In the genomic region with DNA sequence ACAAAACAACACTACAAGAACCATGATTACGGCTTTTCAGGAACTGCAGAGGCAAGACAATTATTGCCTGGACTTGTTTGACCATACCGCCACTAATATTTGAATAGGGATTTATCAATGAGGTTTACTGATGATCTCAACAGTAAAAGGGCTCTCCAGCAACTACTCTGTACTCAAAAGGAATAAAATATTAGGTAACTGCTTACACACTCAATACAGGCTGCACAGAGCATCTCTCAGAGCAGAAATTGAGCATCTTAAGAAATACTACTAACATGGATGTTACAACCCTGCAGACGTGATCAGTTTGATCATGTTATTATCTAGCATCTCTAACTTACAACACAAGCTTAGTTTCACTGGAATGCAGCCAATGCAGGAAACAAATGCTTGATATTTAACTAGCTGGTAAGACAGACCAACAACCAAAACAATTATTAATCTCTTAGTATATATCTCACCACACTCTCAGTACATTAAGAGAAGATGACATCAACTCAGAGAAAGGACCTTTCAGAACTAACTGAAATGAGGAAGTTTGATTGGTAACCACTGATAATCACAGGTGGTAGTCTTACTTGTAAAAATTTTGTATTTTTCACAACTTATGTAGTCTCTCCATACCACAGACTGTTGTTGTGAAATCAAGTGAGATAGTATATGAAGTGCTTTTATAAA, we compare ENCODE assay signal across 8 cellular contexts. TPM values are rescaled to one million over a fixed set of nuclear protein-coding genes. Genes with fewer than 3 reads are reported as not detected.
DNase-seq lines count a peak whose midpoint lies in the region; ATAC-seq and TF ChIP-seq lines count a peak whose summit lies in the region.

No MANE protein-coding gene starts in this region.

- DNase-seq in activated naive CD4-positive, alpha-beta T cell treated with anti-CD3 and anti-CD28 coated beads, Interleukin-2, amount 50 U/mL, for 72 hours (ENCODE audit: low spot score in 2 of 2) = no peak
- DNase-seq in activated naive CD4-positive, alpha-beta T cell treated with anti-CD3 and anti-CD28 coated beads, Interleukin-2, amount 10 ng/mL, durations not matched to agents 7 days and 5 days = no peak
- DNase-seq in stimulated activated naive B cell treated with anti-CD40 and anti-IgM and Interleukin-4, amounts not matched to agents 10 μg/mL and 1 μg/mL and 100 μg/mL, for 72 hours = no peak
- DNase-seq in GDM1 (lab: John Stamatoyannopoulos, UW) = no peak
- no peak for DNase-seq in NCI-H1092 (lab: John Stamatoyannopoulos, UW)

- ATAC-seq in activated naive CD4-positive, alpha-beta T cell treated with anti-CD3 and anti-CD28 coated beads, Interleukin-2, amount 50 U/mL, for 72 hours = no peak
- ATAC-seq in HG03342 (IDR thresholded peaks at IDR 0.05; ENCODE audit: unreplicated experiment) (peak; percentile 66), HG03025 (IDR thresholded peaks at IDR 0.05; ENCODE audit: low FRiP score, unreplicated experiment) (no peak)
- peak; percentile 79 to 86 for ATAC-seq in stimulated activated naive B cell treated with anti-CD40 and anti-IgM and Interleukin-4, amounts not matched to agents 10 μg/mL and 1 μg/mL and 100 μg/mL, for 72 hours (replicated peaks)

- H3K27me3 Mint-ChIP-seq in activated naive CD4-positive, alpha-beta T cell treated with anti-CD3 and anti-CD28 coated beads, Interleukin-2, amount 10 ng/mL, durations not matched to agents 7 days and 5 days = no peaks in the 10 kb centered on the region
- H3K27me3 Mint-ChIP-seq in brain = no peaks in the 10 kb centered on the region
- no peaks in the 10 kb centered on the region for H3K27me3 Mint-ChIP-seq in stimulated activated naive B cell treated with anti-CD40 and anti-IgM and Interleukin-4, amounts not matched to agents 10 μg/mL and 1 μg/mL and 100 μg/mL, for 72 hours

- H3K36me3 Mint-ChIP-seq in activated naive CD4-positive, alpha-beta T cell treated with anti-CD3 and anti-CD28 coated beads, Interleukin-2, amount 50 U/mL, for 72 hours = peaks cover 0 to 4% of the 10 kb centered on the region in 2 donors
- peaks cover 14% of the 10 kb centered on the region for H3K36me3 Mint-ChIP-seq in activated naive CD4-positive, alpha-beta T cell treated with anti-CD3 and anti-CD28 coated beads, Interleukin-2, amount 10 ng/mL, durations not matched to agents 7 days and 5 days
- peaks cover 12% of the 10 kb centered on the region for H3K36me3 Mint-ChIP-seq in brain
- H3K36me3 Mint-ChIP-seq in stimulated activated naive B cell treated with anti-CD40 and anti-IgM and Interleukin-4, amounts not matched to agents 10 μg/mL and 1 μg/mL and 100 μg/mL, for 72 hours = peaks cover 25 to 44% of the 10 kb centered on the region in 2 donors

- peaks cover 37% of the 10 kb centered on the region for H3K4me1 Mint-ChIP-seq in activated naive CD4-positive, alpha-beta T cell treated with anti-CD3 and anti-CD28 coated beads, Interleukin-2, amount 10 ng/mL, durations not matched to agents 7 days and 5 days
- peaks cover 71% of the 10 kb centered on the region for H3K4me1 Mint-ChIP-seq in brain
- H3K4me1 Mint-ChIP-seq in stimulated activated naive B cell treated with anti-CD40 and anti-IgM and Interleukin-4, amounts not matched to agents 10 μg/mL and 1 μg/mL and 100 μg/mL, for 72 hours = peaks cover 37 to 61% of the 10 kb centered on the region in 2 donors

- no peak overlapping the region for H3K4me3 Mint-ChIP-seq in activated naive CD4-positive, alpha-beta T cell treated with anti-CD3 and anti-CD28 coated beads, Interleukin-2, amount 10 ng/mL, durations not matched to agents 7 days and 5 days
- peak overlapping the region in 3 of 5 experiments; percentile 18 to 30 (median 30) for H3K4me3 Mint-ChIP-seq in brain
- peak overlapping the region; percentile 60 to 62 for H3K4me3 Mint-ChIP-seq in stimulated activated naive B cell treated with anti-CD40 and anti-IgM and Interleukin-4, amounts not matched to agents 10 μg/mL and 1 μg/mL and 100 μg/mL, for 72 hours

- TF ChIP-seq CTCF in brain (conservative IDR thresholded peaks at IDR 0.05) = no peak

- peak overlapping the region; percentile 48 to 58 for H3K27ac Mint-ChIP-seq in activated naive CD4-positive, alpha-beta T cell treated with anti-CD3 and anti-CD28 coated beads, Interleukin-2, amount 50 U/mL, for 72 hours
- no peak overlapping the region for H3K27ac Mint-ChIP-seq in activated naive CD4-positive, alpha-beta T cell treated with anti-CD3 and anti-CD28 coated beads, Interleukin-2, amount 10 ng/mL, durations not matched to agents 7 days and 5 days
- H3K27ac Mint-ChIP-seq in brain = peak overlapping the region in 4 of 5 experiments; percentile 20 to 74 (median 40)
- peak overlapping the region; percentile 91 for H3K27ac Mint-ChIP-seq in stimulated activated naive B cell treated with anti-CD40 and anti-IgM and Interleukin-4, amounts not matched to agents 10 μg/mL and 1 μg/mL and 100 μg/mL, for 72 hours

- no peaks in the 10 kb centered on the region for H3K9me3 Mint-ChIP-seq in activated naive CD4-positive, alpha-beta T cell treated with anti-CD3 and anti-CD28 coated beads, Interleukin-2, amount 50 U/mL, for 72 hours
- H3K9me3 Mint-ChIP-seq in activated naive CD4-positive, alpha-beta T cell treated with anti-CD3 and anti-CD28 coated beads, Interleukin-2, amount 10 ng/mL, durations not matched to agents 7 days and 5 days = no peaks in the 10 kb centered on the region
- H3K9me3 Mint-ChIP-seq in brain = no peaks in the 10 kb centered on the region
- H3K9me3 Mint-ChIP-seq in stimulated activated naive B cell treated with anti-CD40 and anti-IgM and Interleukin-4, amounts not matched to agents 10 μg/mL and 1 μg/mL and 100 μg/mL, for 72 hours = no peaks in the 10 kb centered on the region

- CTCF ChIA-PET in activated naive CD4-positive, alpha-beta T cell treated with anti-CD3 and anti-CD28 coated beads, Interleukin-2, amount 10 ng/mL, durations not matched to agents 7 days and 5 days (lab: Charles Lee) = interaction anchor here (1.5 kb wide), 1 partner anchor 9 kb away, joined by 3 read pairs; no protein-coding TSS in a partner anchor

RNA-seq across cellular contexts. Expression of a gene that starts 52.2 kb away (rescaled TPM):
- total RNA-seq in activated naive CD4-positive, alpha-beta T cell treated with anti-CD3 and anti-CD28 coated beads, Interleukin-2, amount 50 U/mL, for 72 hours = 100 to 1,000 TPM; 107 to 118 TPM
- polyA plus RNA-seq in brain (ENCODE audit: insufficient read depth, low read depth, low replicate concordance) = 76.2 TPM

Comparison
In these comparisons a context has a peak if more than half of its experiments do, and no peak if none do; other contexts are left out.
1. ATAC-seq: peak in HG03342 (single experiment) and stimulated activated naive B cell treated with anti-CD40 and anti-IgM and Interleukin-4, amounts not matched to agents 10 μg/mL and 1 μg/mL and 100 μg/mL, for 72 hours (2 of 2); none in activated naive CD4-positive, alpha-beta T cell treated with anti-CD3 and anti-CD28 coated beads, Interleukin-2, amount 50 U/mL, for 72 hours (0 of 2) and HG03025 (single experiment).